14 cellular contexts compared by ENCODE assay signal in genomic region chrX:110284159-110284558, GRCh38.
DNase-seq lines count a peak whose midpoint lies in the region; ATAC-seq, FAIRE-seq and TF ChIP-seq lines count a peak whose summit lies in the region.
"Had no signal": no experiment of that assay in that cellular context is flagged by ENCODE, and none has a peak within 500 bp of the region (broad histone marks: within the 10 kb centered on the region; RNA-seq: fewer than 3 reads in every experiment).

No MANE protein-coding gene starts in this region.

- H3K4me3 ChIP-seq in adipocyte (ENCODE audit: low read length): no peak overlapping the region
- no peak overlapping the region for H3K4me3 ChIP-seq in foreskin fibroblast (ENCODE audit: low read depth in 1 of 2, low read length in 2 of 2)
- no peak overlapping the region for H3K4me3 ChIP-seq in coronary artery
- H3K4me3 ChIP-seq: prostate gland had no signal

- H3K36me3 ChIP-seq in adipocyte (ENCODE audit: control insufficient read depth, insufficient read depth, low read length, severe bottlenecking): no peaks in the 10 kb centered on the region
- H3K36me3 ChIP-seq: prostate gland had no signal

- TF ChIP-seq CTCF in foreskin fibroblast (IDR thresholded peaks at IDR 0.05; ENCODE audit: low read depth, low read length) (no peak), coronary artery (IDR thresholded peaks at IDR 0.05) (no peak)

- peak; percentile 94 for FAIRE-seq in H54 (lab: Jason Lieb, UNC)

- no peak overlapping the region for H3K9ac ChIP-seq in adipocyte (ENCODE audit: low read length)

- ATAC-seq in GM21367 (IDR thresholded peaks at IDR 0.05; ENCODE audit: unreplicated experiment): no peak
- ATAC-seq: activated CD8-positive, alpha-beta T cell treated with anti-CD3 and anti-CD28 coated beads, Interleukin-2, amount 10 ng/mL, durations not matched to agents 7 days and 5 days; T-helper 17 cell had no signal

- no peaks in the 10 kb centered on the region for H3K9me3 ChIP-seq in adipocyte (ENCODE audit: control insufficient read depth, low read length)
- H3K9me3 ChIP-seq: prostate gland had no signal

- TF ChIP-seq POLR2A in H54 (IDR thresholded peaks at IDR 0.05; ENCODE audit: low read depth, low read length): no peak

- DNase-seq in H54 (ENCODE audit: insufficient read length, low spot score) (peak; percentile 6), adipocyte (ENCODE audit: low read depth) (peak; percentile 61), foreskin fibroblast (peak; percentile 58 to 74), NCI-H526 (lab: John Stamatoyannopoulos, UW) (no peak), coronary artery (ENCODE audit: low spot score) (no peak)
- no peak for DNase-seq in stimulated activated naive CD4-positive, alpha-beta T cell (lab: John Stamatoyannopoulos, UW)
- DNase-seq: activated CD8-positive, alpha-beta T cell treated with anti-CD3 and anti-CD28 coated beads, Interleukin-2, amount 10 ng/mL, durations not matched to agents 7 days and 5 days; activated naive CD4-positive, alpha-beta T cell; DND-41; hippocampal formation; Karpas-422; T-helper 17 cell had no signal

- peaks cover 45% of the 10 kb centered on the region for H3K4me1 ChIP-seq in adipocyte (ENCODE audit: control insufficient read depth, insufficient read depth, low read length)
- H3K4me1 ChIP-seq: prostate gland had no signal

- H3K27ac ChIP-seq in coronary artery: no peak overlapping the region
- H3K27ac ChIP-seq: prostate gland had no signal

- peaks cover 7% of the 10 kb centered on the region for H3K27me3 ChIP-seq in adipocyte (replicated peaks; ENCODE audit: control insufficient read depth, insufficient read depth, low read length)

Comparison
In these comparisons a context has a peak if more than half of its experiments do, and no peak if none do; other contexts are left out.
1. DNase-seq: peak in H54 (single experiment), adipocyte (single experiment) and foreskin fibroblast (2 of 2); none in NCI-H526 (0 of 2), coronary artery (single experiment) and stimulated activated naive CD4-positive, alpha-beta T cell (0 of 6).